Comparison of ENCODE assay signal across 28 cellular contexts in the genomic region with DNA sequence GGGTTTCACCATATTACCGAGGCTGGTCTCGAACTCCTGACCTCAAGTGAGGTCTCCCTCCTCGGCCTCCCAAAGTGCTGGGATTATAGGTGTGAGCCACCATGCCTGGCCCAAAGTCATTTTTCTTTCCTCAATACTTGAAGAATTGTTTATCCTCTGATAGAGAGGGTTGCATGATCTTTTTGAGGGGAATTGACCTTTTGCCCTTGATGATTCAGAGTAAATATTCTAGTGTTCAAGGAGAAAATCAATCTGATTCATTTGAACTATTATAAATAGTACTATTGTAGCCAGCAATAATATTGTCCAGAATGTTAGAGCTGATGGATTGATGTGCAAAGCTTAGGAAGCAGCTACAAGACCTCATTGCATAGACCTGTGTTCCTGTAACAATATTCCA.
"Had no signal": no experiment of that assay in that cellular context is flagged by ENCODE, and none has a peak within 500 bp of the region (broad histone marks: within the 10 kb centered on the region; RNA-seq: fewer than 3 reads in every experiment).

No MANE protein-coding gene starts in this region.

- ATAC-seq: activated CD8-positive, alpha-beta T cell treated with anti-CD3 and anti-CD28 coated beads, Interleukin-2, amount 10 ng/mL, durations not matched to agents 7 days and 5 days; effector memory CD8-positive, alpha-beta T cell; gastrocnemius medialis; left ventricle myocardium superior; right cardiac atrium had no signal

- H3K9me3 ChIP-seq: adrenal gland, ascending aorta, breast epithelium, esophagus muscularis mucosa, gastrocnemius medialis, neutrophil, tibial artery had no signal

- H3K4me3 ChIP-seq: adrenal gland, ascending aorta, breast epithelium, dorsolateral prefrontal cortex, esophagus muscularis mucosa, gastrocnemius medialis, skin epidermis, tibial artery had no signal

- H3K36me3 ChIP-seq: adrenal gland, ascending aorta, breast epithelium, esophagus muscularis mucosa, gastrocnemius medialis, neutrophil, tibial artery, WERI-Rb-1 had no signal

- FAIRE-seq: colon, TTC549 had no signal

- H3K27me3 Mint-ChIP-seq: activated naive CD4-positive, alpha-beta T cell treated with anti-CD3 and anti-CD28 coated beads, Interleukin-2, amount 50 U/mL, for 24 hours; central memory CD8-positive, alpha-beta T cell had no signal

- H3K27ac Mint-ChIP-seq: activated CD8-positive, alpha-beta T cell treated with anti-CD3 and anti-CD28 coated beads, Interleukin-2, amount 10 ng/mL, durations not matched to agents 7 days and 5 days; activated naive CD4-positive, alpha-beta T cell treated with anti-CD3 and anti-CD28 coated beads, Interleukin-2, amount 50 U/mL, for 24 hours; activated T-helper 1 cell treated with anti-CD3 and anti-CD28 coated beads, Interleukin-12 subunit alpha, Interleukin-12 subunit beta, Interleukin-2, Interleukin-4 antibody, amounts not matched to agents 30 ng/mL and 10 ng/mL and 1 ng/mL, durations not matched to agents 14 hours and 24 hours and 36 hours; effector memory CD8-positive, alpha-beta T cell; nephron; stimulated activated naive CD8-positive, alpha-beta T cell treated with anti-CD3 and anti-CD28 coated beads, Interleukin-15, amount 100 ng/mL, for 72 hours; T-helper 2 cell treated with Interferon-gamma antibody and Interleukin-4, amounts not matched to agents 5 μg/mL and 100 μg/mL, for 36 hours had no signal

- H3K27me3 ChIP-seq: adrenal gland, ascending aorta, breast epithelium, esophagus muscularis mucosa, gastrocnemius medialis, neutrophil, tibial artery had no signal

- DNase-seq: activated CD4-positive, alpha-beta T cell treated with anti-CD3 and anti-CD28 coated beads, Interleukin-2, amount 50 U/mL, for 1 hour; activated CD4-positive, CD25-positive, alpha-beta regulatory T cell treated with anti-CD3 and anti-CD28 coated beads, Interleukin-2, amount 50 U/mL, for 72 hours; activated CD8-positive, alpha-beta T cell treated with anti-CD3 and anti-CD28 coated beads, Interleukin-2, amount 10 ng/mL, durations not matched to agents 7 days and 5 days; activated gamma-delta T cell treated with Interleukin-2 at 50 U/mL for 16 hours; adrenal gland; dorsolateral prefrontal cortex; effector memory CD8-positive, alpha-beta T cell; gastrocnemius medialis; hypothalamus; left ventricle myocardium superior; right cardiac atrium; stimulated activated CD4-positive, alpha-beta T cell treated with anti-CD3 and anti-CD28 coated beads, Interleukin-1b, Interleukin-23, amount 100 ng/mL, for 48 hours; stimulated activated naive CD8-positive, alpha-beta T cell treated with anti-CD3 and anti-CD28 coated beads, Interleukin-15, amount 100 ng/mL, for 72 hours; tibial artery; WERI-Rb-1 had no signal

- H3K9ac ChIP-seq: parathyroid adenoma had no signal

- H3K79me2 ChIP-seq: parathyroid adenoma had no signal

- H2AFZ ChIP-seq: parathyroid adenoma had no signal

- H3K9me3 Mint-ChIP-seq: effector memory CD8-positive, alpha-beta T cell; nephron; stimulated activated naive CD8-positive, alpha-beta T cell treated with anti-CD3 and anti-CD28 coated beads, Interleukin-15, amount 100 ng/mL, for 72 hours had no signal

- H3K27ac ChIP-seq: adrenal gland, ascending aorta, breast epithelium, dorsolateral prefrontal cortex, esophagus muscularis mucosa, gastrocnemius medialis, parathyroid adenoma, tibial artery, WERI-Rb-1 had no signal

- H3K4me3 Mint-ChIP-seq: activated CD8-positive, alpha-beta T cell treated with anti-CD3 and anti-CD28 coated beads, Interleukin-2, amount 10 ng/mL, durations not matched to agents 7 days and 5 days; activated naive CD4-positive, alpha-beta T cell treated with anti-CD3 and anti-CD28 coated beads, Interleukin-2, amount 50 U/mL, for 24 hours; activated T-helper 1 cell treated with anti-CD3 and anti-CD28 coated beads, Interleukin-12 subunit alpha, Interleukin-12 subunit beta, Interleukin-2, Interleukin-4 antibody, amounts not matched to agents 30 ng/mL and 10 ng/mL and 1 ng/mL, durations not matched to agents 14 hours and 24 hours and 36 hours; central memory CD8-positive, alpha-beta T cell; effector memory CD8-positive, alpha-beta T cell; nephron; stimulated activated naive CD8-positive, alpha-beta T cell treated with anti-CD3 and anti-CD28 coated beads, Interleukin-15, amount 100 ng/mL, for 72 hours; T-helper 2 cell treated with Interferon-gamma antibody and Interleukin-4, amounts not matched to agents 5 μg/mL and 100 μg/mL, for 36 hours had no signal

- H3K4me1 ChIP-seq: adrenal gland, ascending aorta, breast epithelium, gastrocnemius medialis, parathyroid adenoma, tibial artery had no signal
